Comparison of ENCODE assay signal across 10 cellular contexts in genomic region chr15:60399931-60400330, GRCh38. TPM values are rescaled to one million over a fixed set of nuclear protein-coding genes. Genes with fewer than 3 reads are reported as not detected.
DNase-seq lines count a peak whose midpoint lies in the region; ATAC-seq, FAIRE-seq and TF ChIP-seq lines count a peak whose summit lies in the region.
"Had no signal": no experiment of that assay in that cellular context is flagged by ENCODE, and none has a peak within 500 bp of the region (broad histone marks: within the 10 kb centered on the region; RNA-seq: fewer than 3 reads in every experiment).

No MANE protein-coding gene starts in this region.

- H3K36me3 ChIP-seq in ascending aorta (no peaks in the 10 kb centered on the region), keratinocyte (ENCODE audit: control insufficient read depth in 2 of 2, extremely low read depth in 1 of 2, insufficient read depth in 2 of 2, low read length in 2 of 2) (peaks cover 16 to 24% of the 10 kb centered on the region in 2 experiments), upper lobe of left lung (peaks cover 0 to 13% (median 0%) of the 10 kb centered on the region in 4 donors), kidney (ENCODE audit: control insufficient read depth in 1 of 2, insufficient read depth in 2 of 2, low read length in 2 of 2) (no peaks in the 10 kb centered on the region)

- H3K27ac Mint-ChIP-seq in activated naive CD4-positive, alpha-beta T cell treated with anti-CD3 and anti-CD28 coated beads, Interleukin-2, amount 10 ng/mL, durations not matched to agents 7 days and 5 days = peak overlapping the region; percentile 98
- no peak overlapping the region for H3K27ac Mint-ChIP-seq in activated naive CD4-positive, alpha-beta T cell treated with anti-CD3 and anti-CD28 coated beads for 36 hours

- DNase-seq in activated naive CD4-positive, alpha-beta T cell treated with anti-CD3 and anti-CD28 coated beads, Interleukin-2, amount 10 ng/mL, durations not matched to agents 7 days and 5 days = no peak
- DNase-seq in activated naive CD4-positive, alpha-beta T cell treated with anti-CD3 and anti-CD28 coated beads for 36 hours = no peak
- DNase-seq in ascending aorta (ENCODE audit: low spot score in 2 of 2) = no peak
- DNase-seq in keratinocyte (ENCODE audit: low read depth, low spot score) = no peak
- no peak for DNase-seq in upper lobe of left lung
- DNase-seq in kidney = no peak
- no peak for DNase-seq in stimulated activated CD8-positive, alpha-beta memory T cell treated with anti-CD3 and anti-CD28 coated beads, Interleukin-4, amount 100 ng/mL, for 48 hours
- DNase-seq in NCI-H2196 treated with DMSO at 0.1 percent for 48 hours (lab: John Stamatoyannopoulos, UW; ENCODE audit: unreplicated experiment) = no peak
- DNase-seq: activated CD4-positive, alpha-beta T cell treated with anti-CD3 and anti-CD28 coated beads for 36 hours; adrenal gland had no signal

- 60 to 61% methylated on average over 1 of the region's 1 CpG for WGBS in upper lobe of left lung, 2 donors

- H2AFZ ChIP-seq in keratinocyte (ENCODE audit: control insufficient read depth, low read length) = no peak overlapping the region

- peak overlapping the region; percentile 88 for H3K4me2 ChIP-seq in keratinocyte (ENCODE audit: control insufficient read depth, extremely low read depth, insufficient read depth, low read depth, low read length)

- peaks cover 28% of the 10 kb centered on the region for H3K79me2 ChIP-seq in keratinocyte (ENCODE audit: control insufficient read depth, insufficient read depth, low read length)

- H3K9ac ChIP-seq in keratinocyte (ENCODE audit: control insufficient read depth, extremely low read depth, insufficient read depth, low read length) (peak overlapping the region; percentile 99), kidney (ENCODE audit: low read length in 2 of 2) (no peak overlapping the region)

- CTCF ChIA-PET in activated naive CD4-positive, alpha-beta T cell treated with anti-CD3 and anti-CD28 coated beads, Interleukin-2, amount 10 ng/mL, durations not matched to agents 7 days and 5 days (lab: Charles Lee) = interaction anchor here (1.1 kb wide), 2 partner anchors 39 to 41 kb away, joined by 3 read pairs; no protein-coding TSS in a partner anchor
- CTCF ChIA-PET in activated naive CD4-positive, alpha-beta T cell treated with anti-CD3 and anti-CD28 coated beads for 36 hours (lab: Charles Lee) = interaction anchor here (0.6 to 1.0 kb wide), 3 partner anchors 22 to 489 kb away, joined by 3 to 5 read pairs (median 4); no protein-coding TSS in a partner anchor

- peaks cover 25% of the 10 kb centered on the region for H3K27me3 Mint-ChIP-seq in activated naive CD4-positive, alpha-beta T cell treated with anti-CD3 and anti-CD28 coated beads, Interleukin-2, amount 10 ng/mL, durations not matched to agents 7 days and 5 days
- H3K27me3 Mint-ChIP-seq in activated naive CD4-positive, alpha-beta T cell treated with anti-CD3 and anti-CD28 coated beads for 36 hours (ENCODE audit: low read depth) = no peaks in the 10 kb centered on the region

- peaks cover 44% of the 10 kb centered on the region for H3K4me1 Mint-ChIP-seq in activated naive CD4-positive, alpha-beta T cell treated with anti-CD3 and anti-CD28 coated beads, Interleukin-2, amount 10 ng/mL, durations not matched to agents 7 days and 5 days
- H3K4me1 Mint-ChIP-seq in activated naive CD4-positive, alpha-beta T cell treated with anti-CD3 and anti-CD28 coated beads for 36 hours (ENCODE audit: low read depth) = peaks cover 21% of the 10 kb centered on the region

- no peak for TF ChIP-seq POLR2A in upper lobe of left lung (IDR thresholded peaks at IDR 0.05)

- H3K27me3 ChIP-seq in ascending aorta (no peaks in the 10 kb centered on the region), keratinocyte (ENCODE audit: control insufficient read depth, extremely low read depth, insufficient read depth, low read length) (no peaks in the 10 kb centered on the region), upper lobe of left lung (no peaks in the 10 kb centered on the region)
- H3K27me3 ChIP-seq: adrenal gland had no signal

- intact Hi-C loops in activated naive CD4-positive, alpha-beta T cell treated with anti-CD3 and anti-CD28 coated beads for 36 hours (cut with micrococcal nuclease) = loop anchor here (2.0 kb wide), 1 partner anchor 395 kb away; the partner anchor contains the start of gene FOXB1
- intact Hi-C loops in ascending aorta (cut with DNase I) (loop anchor here (2.0 to 5.0 kb wide), 2 partner anchors 27 to 77 kb away; partner anchors contain the start of gene ICE2), kidney (cut with DNase I) (no loop called here)

- H3K4me1 ChIP-seq in ascending aorta (peaks cover 7 to 29% of the 10 kb centered on the region in 2 donors), keratinocyte (ENCODE audit: control insufficient read depth, extremely low read depth, insufficient read depth, low read length) (peaks cover 43% of the 10 kb centered on the region), upper lobe of left lung (peaks cover 19 to 29% (median 23%) of the 10 kb centered on the region in 4 donors), kidney (ENCODE audit: control insufficient read depth in 1 of 2, insufficient read depth in 1 of 2, low read depth in 1 of 2, low read length in 2 of 2) (peaks cover 6 to 11% of the 10 kb centered on the region in 2 donors)

- TF ChIP-seq CTCF in ascending aorta (IDR thresholded peaks at IDR 0.05) (no peak), keratinocyte (optimal IDR thresholded peaks at IDR 0.05 in 1 of 3, IDR thresholded peaks at IDR 0.05 in 1 of 3, conservative IDR thresholded peaks at IDR 0.05 in 1 of 3; ENCODE audit: extremely low read depth in 1 of 3, insufficient read depth in 2 of 3, low read length in 3 of 3) (no peak), upper lobe of left lung (IDR thresholded peaks at IDR 0.05) (no peak), kidney (IDR thresholded peaks at IDR 0.05; ENCODE audit: borderline replicate concordance, extremely low read depth, insufficient read depth) (no peak)

- H3K9me3 ChIP-seq in ascending aorta (no peaks in the 10 kb centered on the region), keratinocyte (ENCODE audit: control insufficient read depth, low read depth, low read length) (no peaks in the 10 kb centered on the region), upper lobe of left lung (no peaks in the 10 kb centered on the region), kidney (ENCODE audit: control insufficient read depth in 1 of 2, low read length in 2 of 2) (no peaks in the 10 kb centered on the region)
- H3K9me3 ChIP-seq: adrenal gland had no signal

- peaks cover 6% of the 10 kb centered on the region for H4K20me1 ChIP-seq in keratinocyte (ENCODE audit: control insufficient read depth, extremely low read depth, insufficient read depth, low read length)

- peak overlapping the region; percentile 55 to 74 for H3K27ac ChIP-seq in ascending aorta
- H3K27ac ChIP-seq in keratinocyte (ENCODE audit: control insufficient read depth, insufficient read depth, low read length) = peak overlapping the region; percentile 98
- H3K27ac ChIP-seq in upper lobe of left lung = peak overlapping the region in 3 of 4 donors; percentile 26 to 99 (median 99)
- no peak overlapping the region for H3K27ac ChIP-seq in kidney (ENCODE audit: low read depth in 2 of 2, low read length in 2 of 2)

- H3K4me3 Mint-ChIP-seq in activated naive CD4-positive, alpha-beta T cell treated with anti-CD3 and anti-CD28 coated beads, Interleukin-2, amount 10 ng/mL, durations not matched to agents 7 days and 5 days = no peak overlapping the region
- no peak overlapping the region for H3K4me3 Mint-ChIP-seq in activated naive CD4-positive, alpha-beta T cell treated with anti-CD3 and anti-CD28 coated beads for 36 hours

- H3K36me3 Mint-ChIP-seq in activated naive CD4-positive, alpha-beta T cell treated with anti-CD3 and anti-CD28 coated beads, Interleukin-2, amount 10 ng/mL, durations not matched to agents 7 days and 5 days = peaks cover 28% of the 10 kb centered on the region
- H3K36me3 Mint-ChIP-seq in activated naive CD4-positive, alpha-beta T cell treated with anti-CD3 and anti-CD28 coated beads for 36 hours (ENCODE audit: low read depth) = no peaks in the 10 kb centered on the region

- peak; percentile 55 for FAIRE-seq in keratinocyte (lab: Jason Lieb, UNC)
- no peak for FAIRE-seq in kidney (lab: Jason Lieb, UNC)

- H3K9me1 ChIP-seq in keratinocyte (ENCODE audit: control insufficient read depth, extremely low read depth, insufficient read depth, low read length) = no peaks in the 10 kb centered on the region

- dilution Hi-C loops in keratinocyte (cut with MboI; ENCODE audit: extremely low pct_ligation_motif_present, low sequenced_read_pairs) = no loop called here

- no peaks in the 10 kb centered on the region for H3K9me3 Mint-ChIP-seq in activated naive CD4-positive, alpha-beta T cell treated with anti-CD3 and anti-CD28 coated beads, Interleukin-2, amount 10 ng/mL, durations not matched to agents 7 days and 5 days
- H3K9me3 Mint-ChIP-seq in activated naive CD4-positive, alpha-beta T cell treated with anti-CD3 and anti-CD28 coated beads for 36 hours = no peaks in the 10 kb centered on the region

- TF ChIP-seq EP300 in upper lobe of left lung (IDR thresholded peaks at IDR 0.05) = no peak

- H3K4me3 ChIP-seq in ascending aorta (peak overlapping the region in 1 of 2 donors; percentile 87), keratinocyte (ENCODE audit: control insufficient read depth in 2 of 3, extremely low read depth in 1 of 3, insufficient read depth in 2 of 3, low read depth in 1 of 3, low read length in 3 of 3) (peak overlapping the region in 2 of 3 experiments; percentile 55 to 69), upper lobe of left lung (no peak overlapping the region), kidney (ENCODE audit: low read length in 2 of 2) (no peak overlapping the region)
- H3K4me3 ChIP-seq: adrenal gland had no signal

- no peak for ATAC-seq in upper lobe of left lung (ENCODE audit: low FRiP score in 2 of 2)
- ATAC-seq: activated CD4-positive, alpha-beta T cell treated with anti-CD3 and anti-CD28 coated beads for 36 hours had no signal

RNA-seq across cellular contexts. Expression of gene ANXA2, which starts 2.1 kb away (rescaled TPM):
- total RNA-seq in activated naive CD4-positive, alpha-beta T cell treated with anti-CD3 and anti-CD28 coated beads for 36 hours = 10 to 100 TPM; 16.9 to 18.0 TPM
- total RNA-seq in ascending aorta = 730 TPM
- 10,132 to 15,949 TPM (median 11,017 TPM) in 3 replicates for polyA plus RNA-seq in keratinocyte
- polyA plus RNA-seq in keratinocyte (2011; ENCODE audit: low read depth) = 4,066 TPM
- polyA plus RNA-seq in keratinocyte (2011; cell fraction: cytosol; rRNA removed) = 14,846 and 18,096 TPM in 2 replicates
- 11,086 and 11,309 TPM in 2 replicates for polyA plus RNA-seq in keratinocyte (2011; cell fraction: nucleus; rRNA removed)
- 4,107 and 9,800 TPM in 2 replicates for polyA plus RNA-seq in keratinocyte (2012; ENCODE audit: low replicate concordance)
- 5,148 to 8,880 TPM (median 8,598 TPM) in 3 replicates for polyA minus RNA-seq in keratinocyte
- 5,055 TPM for polyA minus RNA-seq in keratinocyte (2011; cell fraction: cytosol; rRNA and poly(A)+ RNA removed)
- 2,602 and 4,474 TPM in 2 replicates for polyA minus RNA-seq in keratinocyte (2011; cell fraction: nucleus; rRNA and poly(A)+ RNA removed)
- total RNA-seq in upper lobe of left lung = 1,000 to 10,000 TPM in 4 of 6 donors, 100 to 1,000 TPM in 2; 394 to 1,774 (median 1,094) TPM
- 867 TPM for total RNA-seq in kidney
- 383 TPM for polyA plus RNA-seq in kidney (ENCODE audit: insufficient read depth, low read depth, low replicate concordance)

Comparison
In these comparisons a context has a peak if more than half of its experiments do, and no peak if none do; other contexts are left out.
1. H3K27ac ChIP-seq: peak in ascending aorta (2 of 2), keratinocyte (single experiment) and upper lobe of left lung (3 of 4); none in kidney (0 of 2).
2. H3K4me3 ChIP-seq: peak in keratinocyte (2 of 3); none in upper lobe of left lung (0 of 4) and kidney (0 of 2).
3. RNA of gene ANXA2, which starts 2.1 kb away (total RNA-seq): 394 to 1,774 TPM in upper lobe of left lung, 867 TPM in kidney (single experiment) and 730 TPM in ascending aorta (single experiment); 16.9 to 18.0 TPM in activated naive CD4-positive, alpha-beta T cell treated with anti-CD3 and anti-CD28 coated beads for 36 hours; every median in the first group is over 10 times any median in the second.